ENCODE assay signal across 13 cellular contexts in genomic region chr7:75951506-75951905, GRCh38. TPM values are rescaled to one million over a fixed set of nuclear protein-coding genes. Genes with fewer than 3 reads are reported as not detected.
A peak's percentile ranks its signal among the peaks of the same experiment; 100 is the strongest.
DNase-seq lines count a peak whose midpoint lies in the region; ATAC-seq and TF ChIP-seq lines count a peak whose summit lies in the region.
"Had no signal": no experiment of that assay in that cellular context is flagged by ENCODE, and none has a peak within 500 bp of the region (broad histone marks: within the 10 kb centered on the region; RNA-seq: fewer than 3 reads in every experiment).

No MANE protein-coding gene starts in this region.

- no peak overlapping the region for H3K4me3 ChIP-seq in osteoblast (ENCODE audit: insufficient read depth, low read length)

- H3K27me3 ChIP-seq in foreskin keratinocyte: no peaks in the 10 kb centered on the region
- H3K27me3 ChIP-seq in osteoblast (ENCODE audit: insufficient read depth, low read length): no peaks in the 10 kb centered on the region

- no peak overlapping the region for H3K27ac ChIP-seq in foreskin keratinocyte
- H3K27ac ChIP-seq in osteoblast (ENCODE audit: low read depth, low read length): no peak overlapping the region

- peak; percentile 96 for DNase-seq in GF-D8 (lab: John Stamatoyannopoulos, UW)
- DNase-seq in SIG-M5 (lab: John Stamatoyannopoulos, UW): peak; percentile 87
- DNase-seq in foreskin keratinocyte: peak; percentile 30 to 39
- peak; percentile 94 for DNase-seq in osteoblast (ENCODE audit: insufficient read length, low spot score, missing footprints)
- DNase-seq in activated CD4-positive, alpha-beta T cell treated with anti-CD3 and anti-CD28 coated beads for 48 hours: no peak
- no peak for DNase-seq in activated CD4-positive, CD25-positive, alpha-beta regulatory T cell treated with anti-CD3 and anti-CD28 coated beads, Interleukin-2, amount 50 U/mL, for 72 hours
- no peak for DNase-seq in SK-N-DZ (ENCODE audit: low spot score)
- no peak for DNase-seq in NCI-H510A treated with DMSO at 0.1 percent for 48 hours (lab: John Stamatoyannopoulos, UW)
- DNase-seq: activated effector memory CD4-positive, alpha-beta T cell treated with Interleukin-2 at 50 U/mL for 16 hours; DND-41; effector CD8-positive, alpha-beta T cell; NCI-H2107; stimulated activated CD4-positive, alpha-beta T cell treated with anti-CD3 and anti-CD28 coated beads, Interleukin-2, amount 100 ng/mL, for 24 hours had no signal

- peak; percentile 21 for ATAC-seq in foreskin keratinocyte

- TF ChIP-seq CTCF in foreskin keratinocyte (conservative IDR thresholded peaks at IDR 0.05) (no peak), osteoblast (IDR thresholded peaks at IDR 0.05; ENCODE audit: extremely low read depth, low read depth, low read length) (no peak)

- H3K79me2 ChIP-seq in osteoblast (ENCODE audit: insufficient read depth, low read length): peaks cover 22% of the 10 kb centered on the region

- H2AFZ ChIP-seq in osteoblast (ENCODE audit: low read length): no peak overlapping the region

- peaks cover 5% of the 10 kb centered on the region for H4K20me1 ChIP-seq in osteoblast (ENCODE audit: insufficient read depth, low read length)

- no peak overlapping the region for H3K4me2 ChIP-seq in osteoblast (ENCODE audit: insufficient read depth, low read length)

- H3K36me3 ChIP-seq in osteoblast (ENCODE audit: insufficient read depth, low read length): peaks cover 10% of the 10 kb centered on the region

- H3K9me3 ChIP-seq in osteoblast (ENCODE audit: low read depth, low read length): no peaks in the 10 kb centered on the region

- no peaks in the 10 kb centered on the region for H3K4me1 ChIP-seq in foreskin keratinocyte
- no peaks in the 10 kb centered on the region for H3K4me1 ChIP-seq in osteoblast (ENCODE audit: insufficient read depth, low read length)

RNA-seq across cellular contexts. Expression of gene POR, which starts 36.6 kb away (rescaled TPM):
- total RNA-seq in foreskin keratinocyte: 44.7 and 45.4 TPM in 2 replicates
- polyA plus RNA-seq in foreskin keratinocyte: 44.0 and 44.5 TPM in 2 replicates
- total RNA-seq in osteoblast: 70.4 and 73.1 TPM in 2 replicates
- polyA plus RNA-seq in SK-N-DZ (2014; cell fraction: cytosol; rRNA removed): 69.4 and 75.5 TPM in 2 replicates
- polyA plus RNA-seq in SK-N-DZ (2014; cell fraction: nucleus; rRNA removed): 98.1 and 107 TPM in 2 replicates

RNA-seq across cellular contexts. Expression of gene TMEM120A, which starts 42.9 kb away (rescaled TPM):
- total RNA-seq in foreskin keratinocyte: 21.4 and 21.7 TPM in 2 replicates
- 38.7 and 44.2 TPM in 2 replicates for polyA plus RNA-seq in foreskin keratinocyte
- 25.3 and 32.1 TPM in 2 replicates for total RNA-seq in osteoblast
- 20.5 and 25.9 TPM in 2 replicates for polyA plus RNA-seq in SK-N-DZ (2014; cell fraction: cytosol; rRNA removed)
- 30.2 and 33.7 TPM in 2 replicates for polyA plus RNA-seq in SK-N-DZ (2014; cell fraction: nucleus; rRNA removed)

Comparison
In these comparisons a context has a peak if more than half of its experiments do, and no peak if none do; other contexts are left out.
1. DNase-seq: peak in GF-D8 (single experiment), SIG-M5 (single experiment), foreskin keratinocyte (2 of 2) and osteoblast (single experiment); none in activated CD4-positive, alpha-beta T cell treated with anti-CD3 and anti-CD28 coated beads for 48 hours (single experiment), activated CD4-positive, CD25-positive, alpha-beta regulatory T cell treated with anti-CD3 and anti-CD28 coated beads, Interleukin-2, amount 50 U/mL, for 72 hours (single experiment), SK-N-DZ (single experiment) and NCI-H510A treated with DMSO at 0.1 percent for 48 hours (single experiment).